9 cellular contexts compared by ENCODE assay signal in genomic region chr12:53352331-53353258, GRCh38. TPM values are rescaled to one million over a fixed set of nuclear protein-coding genes. Genes with fewer than 3 reads are reported as not detected.
DNase-seq lines count a peak whose midpoint lies in the region; ATAC-seq, FAIRE-seq and TF ChIP-seq lines count a peak whose summit lies in the region.
"Had no signal": no experiment of that assay in that cellular context is flagged by ENCODE, and none has a peak within 500 bp of the region (broad histone marks: within the 10 kb centered on the region; RNA-seq: fewer than 3 reads in every experiment).

No MANE protein-coding gene starts in this region.

- H2AFZ ChIP-seq in keratinocyte (ENCODE audit: control insufficient read depth, low read length): peak overlapping the region; percentile 22

- peaks cover 2% of the 10 kb centered on the region for H3K27me3 Mint-ChIP-seq in WTC11 (ENCODE audit: low read depth)

- dilution Hi-C loops in keratinocyte (cut with MboI; ENCODE audit: extremely low pct_ligation_motif_present, low sequenced_read_pairs): no loop called here

- CTCF ChIA-PET in WTC11 (lab: Charles Lee): interaction anchor here (0.6 to 5.4 kb wide), 67 partner anchors 8 to 405 kb away, joined by 3 to 113 read pairs (median 4); partner anchors contain the start of genes AAAS, AMHR2, ATP5MC2 and CSAD

- H3K4me3 Mint-ChIP-seq in WTC11: no peak overlapping the region

- H3K27me3 ChIP-seq in bronchial epithelial cell (ENCODE audit: control insufficient read depth, insufficient read depth, low read length) (no peaks in the 10 kb centered on the region), keratinocyte (ENCODE audit: control insufficient read depth, extremely low read depth, insufficient read depth, low read length) (no peaks in the 10 kb centered on the region)

- H4K20me1 ChIP-seq in keratinocyte (ENCODE audit: control insufficient read depth, extremely low read depth, insufficient read depth, low read length): no peaks in the 10 kb centered on the region

- no peak overlapping the region for H3K27ac ChIP-seq in keratinocyte (ENCODE audit: control insufficient read depth, insufficient read depth, low read length)

- peak; percentile 74 for TF ChIP-seq CTCF in GM12874 (IDR thresholded peaks at IDR 0.05; ENCODE audit: insufficient read depth, low read depth, low read length)
- TF ChIP-seq CTCF in WTC11 (IDR thresholded peaks at IDR 0.05): peak; percentile 87
- peak; percentile 80 for TF ChIP-seq CTCF in bronchial epithelial cell (IDR thresholded peaks at IDR 0.05; ENCODE audit: insufficient read depth, low read length, severe bottlenecking)
- peak; percentile 78 to 84 (median 80) for TF ChIP-seq CTCF in keratinocyte (optimal IDR thresholded peaks at IDR 0.05 in 1 of 3, IDR thresholded peaks at IDR 0.05 in 1 of 3, conservative IDR thresholded peaks at IDR 0.05 in 1 of 3; ENCODE audit: extremely low read depth in 1 of 3, insufficient read depth in 2 of 3, low read length in 3 of 3)

- H3K9me3 ChIP-seq in keratinocyte (ENCODE audit: control insufficient read depth, low read depth, low read length): no peaks in the 10 kb centered on the region

- H3K4me1 Mint-ChIP-seq in WTC11: 0 out of 2 replicates have a peak, but pooled peaks cover 4% of the 10 kb centered on the region

- H3K9me3 Mint-ChIP-seq in WTC11: no peaks in the 10 kb centered on the region

- H3K9ac ChIP-seq in keratinocyte (ENCODE audit: control insufficient read depth, extremely low read depth, insufficient read depth, low read length): no peak overlapping the region

- POLR2A ChIA-PET in WTC11 (lab: Charles Lee): interaction anchor here (0.5 to 1.5 kb wide), 5 partner anchors 27 to 129 kb away, joined by 3 to 6 read pairs (median 3); partner anchors contain the start of gene SP1

- peaks cover 9% of the 10 kb centered on the region for H3K4me1 ChIP-seq in keratinocyte (ENCODE audit: control insufficient read depth, extremely low read depth, insufficient read depth, low read length)

- FAIRE-seq in bronchial epithelial cell (lab: Jason Lieb, UNC): no peak
- FAIRE-seq in keratinocyte (lab: Jason Lieb, UNC): peak; percentile 36

- DNase-seq in NCI-H345 (lab: John Stamatoyannopoulos, UW): peak; percentile 76
- peak; percentile 85 for DNase-seq in WTC11 (ENCODE audit: low spot score)
- peak; percentile 75 for DNase-seq in bronchial epithelial cell (ENCODE audit: low read depth)
- DNase-seq in keratinocyte (ENCODE audit: low read depth, low spot score): peak; percentile 67
- DNase-seq in stimulated activated CD4-positive, alpha-beta T cell treated with anti-CD3 and anti-CD28 coated beads, Interleukin-1b, Interleukin-23, amount 100 ng/mL, for 48 hours: peak; percentile 84

- H3K36me3 ChIP-seq in bronchial epithelial cell (ENCODE audit: control insufficient read depth, insufficient read depth, low read length) (no peaks in the 10 kb centered on the region), keratinocyte (ENCODE audit: control insufficient read depth in 2 of 2, extremely low read depth in 1 of 2, insufficient read depth in 2 of 2, low read length in 2 of 2) (no peaks in the 10 kb centered on the region)

- H3K4me3 ChIP-seq in bronchial epithelial cell (ENCODE audit: low read depth, low read length) (no peak overlapping the region), keratinocyte (ENCODE audit: control insufficient read depth in 2 of 3, extremely low read depth in 1 of 3, insufficient read depth in 2 of 3, low read depth in 1 of 3, low read length in 3 of 3) (no peak overlapping the region)

- no peak overlapping the region for H3K4me2 ChIP-seq in keratinocyte (ENCODE audit: control insufficient read depth, extremely low read depth, insufficient read depth, low read depth, low read length)

- ATAC-seq in HG03095 (IDR thresholded peaks at IDR 0.05; ENCODE audit: unreplicated experiment): peak; percentile 65
- peak; percentile 99 for ATAC-seq in WTC11
- ATAC-seq in HG03439 (IDR thresholded peaks at IDR 0.05; ENCODE audit: unreplicated experiment): no peak

- no peaks in the 10 kb centered on the region for H3K36me3 Mint-ChIP-seq in WTC11

- H3K9me1 ChIP-seq in keratinocyte (ENCODE audit: control insufficient read depth, extremely low read depth, insufficient read depth, low read length): no peaks in the 10 kb centered on the region

- peak overlapping the region; percentile 76; the same call in 1 of the 2 replicates for H3K27ac Mint-ChIP-seq in WTC11

- H3K79me2 ChIP-seq in keratinocyte (ENCODE audit: control insufficient read depth, insufficient read depth, low read length): no peaks in the 10 kb centered on the region

TF ChIP-seq in WTC11, 78 proteins besides CTCF, POLR2A, EP300 and RAD21:
- TF ChIP-seq GTF2I (CRISPR knock-in tag; conservative IDR thresholded peaks at IDR 0.05): no peak
- TF ChIP-seq MAX (CRISPR knock-in tag; IDR thresholded peaks at IDR 0.05): peak; percentile 49; the same call in 1 of the 2 replicates
- TF ChIP-seq FOXP4 (CRISPR knock-in tag; IDR thresholded peaks at IDR 0.05): no peak

RNA-seq across cellular contexts. Expression of gene SP7, which starts 16.4 kb away (rescaled TPM):
- total RNA-seq in WTC11 (2021) (0.09 TPM in 1 of 3 replicates, not detected in the others), bronchial epithelial cell (not detected in 2 replicates)
- not detected in 3 replicates for polyA plus RNA-seq in keratinocyte
- polyA plus RNA-seq in keratinocyte (2011; ENCODE audit: low read depth): not detected
- polyA plus RNA-seq in keratinocyte (2011; cell fraction: cytosol; rRNA removed): not detected in 2 replicates
- not detected in 2 replicates for polyA plus RNA-seq in keratinocyte (2011; cell fraction: nucleus; rRNA removed)
- not detected in 2 replicates for polyA plus RNA-seq in keratinocyte (2012; ENCODE audit: low replicate concordance)
- polyA minus RNA-seq in keratinocyte: not detected in 3 replicates
- not detected for polyA minus RNA-seq in keratinocyte (2011; cell fraction: cytosol; rRNA and poly(A)+ RNA removed)
- polyA minus RNA-seq in keratinocyte (2011; cell fraction: nucleus; rRNA and poly(A)+ RNA removed): not detected in 2 replicates
- total RNA-seq: temporal lobe had no signal

RNA-seq across cellular contexts. Expression of gene SP1, which starts 27.4 kb away (rescaled TPM):
- 77.3 to 87.2 TPM (median 79.4 TPM) in 3 replicates for total RNA-seq in WTC11 (2021)
- total RNA-seq in bronchial epithelial cell: 23.7 and 30.0 TPM in 2 replicates
- 30.7 to 34.5 TPM (median 31.2 TPM) in 3 replicates for polyA plus RNA-seq in keratinocyte
- 9.3 TPM for polyA plus RNA-seq in keratinocyte (2011; ENCODE audit: low read depth)
- polyA plus RNA-seq in keratinocyte (2011; cell fraction: cytosol; rRNA removed): 14.5 and 20.1 TPM in 2 replicates
- 38.4 and 41.8 TPM in 2 replicates for polyA plus RNA-seq in keratinocyte (2011; cell fraction: nucleus; rRNA removed)
- 16.6 and 21.3 TPM in 2 replicates for polyA plus RNA-seq in keratinocyte (2012; ENCODE audit: low replicate concordance)
- polyA minus RNA-seq in keratinocyte: 68.7 to 128 TPM (median 106 TPM) in 3 replicates
- polyA minus RNA-seq in keratinocyte (2011; cell fraction: cytosol; rRNA and poly(A)+ RNA removed): 29.0 TPM
- polyA minus RNA-seq in keratinocyte (2011; cell fraction: nucleus; rRNA and poly(A)+ RNA removed): 32.4 and 49.2 TPM in 2 replicates

RNA-seq across cellular contexts. Expression of gene AAAS, which starts 31.2 kb away (rescaled TPM):
- total RNA-seq in WTC11 (2021) (95.8 to 104 TPM (median 98.9 TPM) in 3 replicates), bronchial epithelial cell (28.9 and 31.9 TPM in 2 replicates)
- 42.1 to 58.3 TPM (median 42.3 TPM) in 3 replicates for polyA plus RNA-seq in keratinocyte
- polyA plus RNA-seq in keratinocyte (2011; ENCODE audit: low read depth): 5.4 TPM
- 25.7 and 29.1 TPM in 2 replicates for polyA plus RNA-seq in keratinocyte (2011; cell fraction: cytosol; rRNA removed)
- polyA plus RNA-seq in keratinocyte (2011; cell fraction: nucleus; rRNA removed): 106 and 125 TPM in 2 replicates
- polyA plus RNA-seq in keratinocyte (2012; ENCODE audit: low replicate concordance): 28.7 and 45.0 TPM in 2 replicates
- 53.9 to 90.1 TPM (median 74.2 TPM) in 3 replicates for polyA minus RNA-seq in keratinocyte
- polyA minus RNA-seq in keratinocyte (2011; cell fraction: cytosol; rRNA and poly(A)+ RNA removed): 41.2 TPM
- polyA minus RNA-seq in keratinocyte (2011; cell fraction: nucleus; rRNA and poly(A)+ RNA removed): 26.0 and 32.9 TPM in 2 replicates

RNA-seq across cellular contexts. Expression of gene MYG1, which starts 53.1 kb away (rescaled TPM):
- total RNA-seq in WTC11 (2021): 84.7 to 93.1 TPM (median 92.8 TPM) in 3 replicates
- 24.3 and 29.7 TPM in 2 replicates for total RNA-seq in bronchial epithelial cell
- 24.2 to 31.9 TPM (median 27.2 TPM) in 3 replicates for polyA plus RNA-seq in keratinocyte
- polyA plus RNA-seq in keratinocyte (2011; ENCODE audit: low read depth): 10.4 TPM
- polyA plus RNA-seq in keratinocyte (2011; cell fraction: cytosol; rRNA removed): 17.9 and 28.8 TPM in 2 replicates
- polyA plus RNA-seq in keratinocyte (2011; cell fraction: nucleus; rRNA removed): 19.1 and 21.5 TPM in 2 replicates
- 33.5 and 42.7 TPM in 2 replicates for polyA plus RNA-seq in keratinocyte (2012; ENCODE audit: low replicate concordance)
- 22.6 to 29.3 TPM (median 26.2 TPM) in 3 replicates for polyA minus RNA-seq in keratinocyte
- polyA minus RNA-seq in keratinocyte (2011; cell fraction: cytosol; rRNA and poly(A)+ RNA removed): 46.0 TPM
- polyA minus RNA-seq in keratinocyte (2011; cell fraction: nucleus; rRNA and poly(A)+ RNA removed): 6.4 and 6.6 TPM in 2 replicates

RNA-seq across cellular contexts. Expression of gene PFDN5, which starts 57.3 kb away (rescaled TPM):
- total RNA-seq in WTC11 (2021): 263 to 286 TPM (median 270 TPM) in 3 replicates
- 341 and 429 TPM in 2 replicates for total RNA-seq in bronchial epithelial cell
- 546 to 674 TPM (median 659 TPM) in 3 replicates for polyA plus RNA-seq in keratinocyte
- 1,063 TPM for polyA plus RNA-seq in keratinocyte (2011; ENCODE audit: low read depth)
- 648 and 832 TPM in 2 replicates for polyA plus RNA-seq in keratinocyte (2011; cell fraction: cytosol; rRNA removed)
- polyA plus RNA-seq in keratinocyte (2011; cell fraction: nucleus; rRNA removed): 474 and 508 TPM in 2 replicates
- polyA plus RNA-seq in keratinocyte (2012; ENCODE audit: low replicate concordance): 440 and 574 TPM in 2 replicates
- 84.4 to 171 TPM (median 143 TPM) in 3 replicates for polyA minus RNA-seq in keratinocyte
- 74.6 TPM for polyA minus RNA-seq in keratinocyte (2011; cell fraction: cytosol; rRNA and poly(A)+ RNA removed)
- 34.1 and 57.4 TPM in 2 replicates for polyA minus RNA-seq in keratinocyte (2011; cell fraction: nucleus; rRNA and poly(A)+ RNA removed)
